Comparison of ENCODE assay signal across 15 cellular contexts in genomic region chr5:177024559-177024958, GRCh38. TPM values are rescaled to one million over a fixed set of nuclear protein-coding genes. Genes with fewer than 3 reads are reported as not detected.
A peak's percentile ranks its signal among the peaks of the same experiment; 100 is the strongest.
DNase-seq lines count a peak whose midpoint lies in the region; ATAC-seq, FAIRE-seq and TF ChIP-seq lines count a peak whose summit lies in the region.
"Had no signal": no experiment of that assay in that cellular context is flagged by ENCODE, and none has a peak within 500 bp of the region (broad histone marks: within the 10 kb centered on the region; RNA-seq: fewer than 3 reads in every experiment).

No MANE protein-coding gene starts in this region.

- peaks cover 37% of the 10 kb centered on the region for H3K36me3 Mint-ChIP-seq in CD8-positive, alpha-beta T cell
- H3K36me3 Mint-ChIP-seq in HFFc6 (ENCODE audit: low read depth): peaks cover 20% of the 10 kb centered on the region
- H3K36me3 Mint-ChIP-seq in natural killer cell treated with Interleukin-12 subunit alpha and Interleukin-12 subunit beta and Interleukin-15 and Interleukin-18, amount 100 ng/mL, for 72 hours: peaks cover 4% of the 10 kb centered on the region

- peaks cover 30% of the 10 kb centered on the region for H3K4me1 ChIP-seq in CD8-positive, alpha-beta T cell (ENCODE audit: insufficient read depth, low read length)
- H3K4me1 ChIP-seq in GM12878 (ENCODE audit: control insufficient read depth, insufficient read depth, low read length): peaks cover 6% of the 10 kb centered on the region

- DNase-seq in CD8-positive, alpha-beta T cell: no peak
- no peak for DNase-seq in HFFc6
- DNase-seq in GM12878 (ENCODE audit: low read depth, low spot score): no peak
- DNase-seq in natural killer cell treated with Interleukin-12 subunit alpha and Interleukin-12 subunit beta and Interleukin-15 and Interleukin-18, amount 100 ng/mL, for 72 hours (ENCODE audit: low spot score): no peak
- no peak for DNase-seq in NOMO-1 treated with DMSO at 0.1 percent for 48 hours (lab: John Stamatoyannopoulos, UW; ENCODE audit: unreplicated experiment)
- DNase-seq in NCI-H1092 treated with DMSO at 0.1 percent for 48 hours (lab: John Stamatoyannopoulos, UW): no peak
- no peak for DNase-seq in DMS53 (lab: John Stamatoyannopoulos, UW)
- DNase-seq: activated CD4-positive, CD25-positive, alpha-beta regulatory T cell; hippocampal formation; NCI-H146; NCI-H446 treated with DMSO at 0.1 percent for 48 hours had no signal

- in situ Hi-C loops in GM12878 (cut with MboI): no loop called here

- H4K20me1 ChIP-seq in GM12878 (ENCODE audit: control insufficient read depth, insufficient read depth): no peaks in the 10 kb centered on the region

- SMC1A ChIA-PET in GM12878 (lab: Charles Lee; ENCODE audit: uncharacterized antibody, unreplicated experiment): no interaction called here

- H2AFZ ChIP-seq in GM12878 (ENCODE audit: control insufficient read depth, low read depth, low read length): no peak overlapping the region

- 100% methylated on average over 1 of the region's 1 CpG for WGBS in GM12878 (ENCODE audit: insufficient coverage, insufficient replicate concordance, low lambda C conversion rate, missing lambda C conversion rate)

- peak overlapping the region; percentile 4 for H3K4me3 Mint-ChIP-seq in CD8-positive, alpha-beta T cell
- H3K4me3 Mint-ChIP-seq in HFFc6: peak overlapping the region; percentile 43
- peak overlapping the region; percentile 59 for H3K4me3 Mint-ChIP-seq in natural killer cell treated with Interleukin-12 subunit alpha and Interleukin-12 subunit beta and Interleukin-15 and Interleukin-18, amount 100 ng/mL, for 72 hours

- no peaks in the 10 kb centered on the region for H3K9me3 ChIP-seq in CD8-positive, alpha-beta T cell (ENCODE audit: low read length)
- no peaks in the 10 kb centered on the region; the same call in 2 of the 3 replicates for H3K9me3 ChIP-seq in GM12878 (replicated peaks; ENCODE audit: control insufficient read depth, insufficient read depth, low read length)
- H3K9me3 ChIP-seq: HAP-1 had no signal

- no peaks in the 10 kb centered on the region for H3K36me3 ChIP-seq in CD8-positive, alpha-beta T cell (ENCODE audit: insufficient read depth, low read length)
- H3K36me3 ChIP-seq in GM12878 (ENCODE audit: control insufficient read depth in 2 of 2, insufficient read depth in 2 of 2, low read length in 1 of 2): peaks cover 0 to 7% of the 10 kb centered on the region in 2 experiments; a peak in 2 of 4 replicates

- no peaks in the 10 kb centered on the region for H3K9me3 Mint-ChIP-seq in CD8-positive, alpha-beta T cell
- no peaks in the 10 kb centered on the region for H3K9me3 Mint-ChIP-seq in HFFc6
- H3K9me3 Mint-ChIP-seq in natural killer cell treated with Interleukin-12 subunit alpha and Interleukin-12 subunit beta and Interleukin-15 and Interleukin-18, amount 100 ng/mL, for 72 hours: no peaks in the 10 kb centered on the region

- H3K27me3 Mint-ChIP-seq in CD8-positive, alpha-beta T cell (ENCODE audit: low read depth): no peaks in the 10 kb centered on the region
- peaks cover 2% of the 10 kb centered on the region; the same call in 1 of the 2 replicates for H3K27me3 Mint-ChIP-seq in HFFc6 (ENCODE audit: insufficient read depth)
- H3K27me3 Mint-ChIP-seq in natural killer cell treated with Interleukin-12 subunit alpha and Interleukin-12 subunit beta and Interleukin-15 and Interleukin-18, amount 100 ng/mL, for 72 hours: no peaks in the 10 kb centered on the region

- H3K4me3 ChIP-seq in CD8-positive, alpha-beta T cell (ENCODE audit: low read depth, low read length): no peak overlapping the region
- 0 out of 2 replicates have a peak overlapping the region, but pooled peaks have one; percentile 1 for H3K4me3 ChIP-seq in GM12878
- H3K4me3 ChIP-seq: HAP-1 had no signal

- TF ChIP-seq POLR2A in GM12878 (IDR thresholded peaks at IDR 0.05; ENCODE audit: low read depth, low read length): no peak

- H3K4me2 ChIP-seq in GM12878 (ENCODE audit: control insufficient read depth, insufficient read depth): peak overlapping the region; percentile 74

- H3K9ac ChIP-seq in GM12878 (ENCODE audit: control insufficient read depth, insufficient read depth, low read length): no peak overlapping the region

- no peak for ATAC-seq in CD8-positive, alpha-beta T cell
- ATAC-seq in GM12878 (peak; percentile 10), HG03097 (IDR thresholded peaks at IDR 0.05; ENCODE audit: low FRiP score, unreplicated experiment) (no peak)
- ATAC-seq in natural killer cell treated with Interleukin-12 subunit alpha and Interleukin-12 subunit beta and Interleukin-15 and Interleukin-18, amount 100 ng/mL, for 72 hours: no peak

- no peak overlapping the region for H3K27ac ChIP-seq in CD8-positive, alpha-beta T cell (ENCODE audit: low read depth, low read length)
- H3K27ac ChIP-seq in GM12878 (ENCODE audit: control insufficient read depth, insufficient read depth): no peak overlapping the region
- H3K27ac ChIP-seq: C4-2B, HL-60 had no signal

- intact Hi-C loops in CD8-positive, alpha-beta T cell (cut with DNase I, micrococcal nuclease): no loop called here
- intact Hi-C loops in GM12878 (cut with micrococcal nuclease; ENCODE audit: unreplicated experiment): no loop called here

- TF ChIP-seq RAD21 in GM12878 (IDR thresholded peaks at IDR 0.05; ENCODE audit: insufficient read depth, low read depth, low read length): no peak

- peaks cover 40% of the 10 kb centered on the region for H3K4me1 Mint-ChIP-seq in CD8-positive, alpha-beta T cell (ENCODE audit: low read depth)
- peaks cover 35% of the 10 kb centered on the region for H3K4me1 Mint-ChIP-seq in HFFc6 (ENCODE audit: low read depth)
- peaks cover 27 to 38% of the 10 kb centered on the region in 2 donors for H3K4me1 Mint-ChIP-seq in natural killer cell treated with Interleukin-12 subunit alpha and Interleukin-12 subunit beta and Interleukin-15 and Interleukin-18, amount 100 ng/mL, for 72 hours (ENCODE audit: low read depth in 2 of 2)

- H3K79me2 ChIP-seq in GM12878 (ENCODE audit: control insufficient read depth, insufficient read depth, low read length): peaks cover 42% of the 10 kb centered on the region

- TF ChIP-seq EP300 in GM12878 (IDR thresholded peaks at IDR 0.05; ENCODE audit: borderline replicate concordance in 1 of 2, control insufficient read depth in 1 of 2, low read depth in 2 of 2, low read length in 2 of 2): no peak

- CTCF ChIA-PET in CD8-positive, alpha-beta T cell (lab: Charles Lee): interaction anchor here (0.6 kb wide), 1 partner anchor 615 kb away, joined by 3 read pairs; no protein-coding TSS in a partner anchor
- CTCF ChIA-PET in GM12878 (lab: Yijun Ruan, JAX): interaction anchor here (1.0 to 4.0 kb wide), 5 partner anchors 12 to 49 kb away, joined by 3 to 15 read pairs (median 4); no protein-coding TSS in a partner anchor

- H3K27ac Mint-ChIP-seq in CD8-positive, alpha-beta T cell: peak overlapping the region; percentile 65
- H3K27ac Mint-ChIP-seq in HFFc6: peak overlapping the region; percentile 27; the same call in 1 of the 2 replicates
- peak overlapping the region in 1 of 2 donors; percentile 10 for H3K27ac Mint-ChIP-seq in natural killer cell treated with Interleukin-12 subunit alpha and Interleukin-12 subunit beta and Interleukin-15 and Interleukin-18, amount 100 ng/mL, for 72 hours

- no peaks in the 10 kb centered on the region for H3K27me3 ChIP-seq in CD8-positive, alpha-beta T cell (ENCODE audit: insufficient read depth, low read length)
- H3K27me3 ChIP-seq in GM12878 (replicated peaks in 1 of 2; ENCODE audit: control insufficient read depth in 2 of 2, insufficient read depth in 2 of 2, low read length in 1 of 2): no peaks in the 10 kb centered on the region

- no peak for TF ChIP-seq CTCF in CD8-positive, alpha-beta T cell (IDR thresholded peaks at IDR 0.05)
- no peak for TF ChIP-seq CTCF in HFFc6 (IDR thresholded peaks at IDR 0.05)
- TF ChIP-seq CTCF in GM12878 (IDR thresholded peaks at IDR 0.05 in 2 of 3, conservative IDR thresholded peaks at IDR 0.05 in 1 of 3; ENCODE audit: control insufficient read depth in 2 of 3, extremely low read depth in 1 of 3, insufficient read depth in 1 of 3, low read depth in 3 of 3, low read length in 3 of 3): no peak

- TSS peak; percentile 42 for BruUV-seq in GM12878 (replicated peaks; lab: Mats Ljungman, UMichigan)

- FAIRE-seq in GM12878 (lab: Jason Lieb, UNC): no peak

- POLR2A ChIA-PET in CD8-positive, alpha-beta T cell (lab: Charles Lee): no interaction called here
- POLR2A ChIA-PET in GM12878 (lab: Charles Lee): interaction anchor here (0.7 kb wide), 1 partner anchor 377 kb away, joined by 4 read pairs; no protein-coding TSS in a partner anchor

- RAD21 ChIA-PET in GM12878 (lab: Charles Lee; ENCODE audit: unreplicated experiment): no interaction called here

RNA-seq across cellular contexts. Expression of gene ZNF346, which starts 2.1 kb away (rescaled TPM):
- 10 to 100 TPM; 11.5 to 14.9 TPM for total RNA-seq in CD8-positive, alpha-beta T cell
- total RNA-seq in HFFc6 (2021; fragmentation: NEBNext Ultra II Directional; extraction: Animal tissue kit (Norgen Biotek cat#: 25700)): 10 to 100 TPM; 11.2 to 15.1 (median 12.0) TPM
- 57.9 and 71.5 TPM in 2 replicates for total RNA-seq in GM12878 (2013; cell fraction: nucleolus; rRNA removed)
- total RNA-seq in GM12878 (2014; rRNA removed): 25.9 and 27.9 TPM in 2 replicates
- 21.6 and 22.9 TPM in 2 replicates for total RNA-seq in GM12878 (2014; rRNA removed; fragmentation: Illumina TruSeq; extraction: Trizol)
- total RNA-seq in GM12878 (2021): 18.4 and 25.1 TPM in 2 replicates
- polyA plus RNA-seq in GM12878 (2011; ENCODE audit: low read depth): 5.7 TPM
- polyA plus RNA-seq in GM12878 (2011; rRNA removed): 14.7 and 15.5 TPM in 2 replicates
- polyA plus RNA-seq in GM12878 (2011; cell fraction: cytosol; rRNA removed): 15.9 and 19.6 TPM in 2 replicates
- polyA plus RNA-seq in GM12878 (2011; cell fraction: nucleus; rRNA removed): 22.9 and 26.2 TPM in 2 replicates
- polyA plus RNA-seq in GM12878 (2012): 9.2 and 9.7 TPM in 2 replicates
- 17.5 and 24.8 TPM in 2 replicates for polyA plus RNA-seq in GM12878 (2014; fragmentation: Illumina TruSeq; extraction: Trizol)
- 1 to 10 TPM; 6.5 to 7.2 TPM for polyA plus RNA-seq in GM12878 (2014; fragmentation: Nextera tagmentation; extraction: Ambion mirVana)
- polyA plus RNA-seq in GM12878 (2014; rRNA removed): 23.2 and 23.5 TPM in 2 replicates
- polyA plus RNA-seq in GM12878 (2016; fragmentation: Nextera tagmentation; extraction: Ambion mirVana): 10 to 100 TPM; 26.5 to 30.2 TPM
- 16.1 and 24.6 TPM in 2 replicates for polyA minus RNA-seq in GM12878 (2011; rRNA and poly(A)+ RNA removed)
- polyA minus RNA-seq in GM12878 (2011; cell fraction: cytosol; rRNA and poly(A)+ RNA removed): 6.4 and 7.0 TPM in 2 replicates
- polyA minus RNA-seq in GM12878 (2011; cell fraction: nucleus; rRNA and poly(A)+ RNA removed): 10.4 and 22.3 TPM in 2 replicates
- 10 to 100 TPM; 23.5 to 46.9 TPM for total RNA-seq in natural killer cell treated with Interleukin-12 subunit alpha and Interleukin-12 subunit beta and Interleukin-15 and Interleukin-18, amount 100 ng/mL, for 72 hours

RNA-seq across cellular contexts. Expression of gene UIMC1, which starts 18.0 kb away (rescaled TPM):
- total RNA-seq in CD8-positive, alpha-beta T cell: 10 to 100 TPM; 48.4 to 52.8 TPM
- total RNA-seq in HFFc6 (2021; fragmentation: NEBNext Ultra II Directional; extraction: Animal tissue kit (Norgen Biotek cat#: 25700)): 10 to 100 TPM; 19.8 to 34.4 (median 23.6) TPM
- total RNA-seq in GM12878 (2013; cell fraction: nucleolus; rRNA removed): 123 and 126 TPM in 2 replicates
- total RNA-seq in GM12878 (2014; rRNA removed): 30.5 and 34.8 TPM in 2 replicates
- 48.7 and 49.3 TPM in 2 replicates for total RNA-seq in GM12878 (2014; rRNA removed; fragmentation: Illumina TruSeq; extraction: Trizol)
- 51.4 and 54.9 TPM in 2 replicates for total RNA-seq in GM12878 (2021)
- 26.1 TPM for polyA plus RNA-seq in GM12878 (2011; ENCODE audit: low read depth)
- polyA plus RNA-seq in GM12878 (2011; rRNA removed): 30.0 and 42.6 TPM in 2 replicates
- polyA plus RNA-seq in GM12878 (2011; cell fraction: cytosol; rRNA removed): 17.3 and 18.6 TPM in 2 replicates
- 46.6 and 55.7 TPM in 2 replicates for polyA plus RNA-seq in GM12878 (2011; cell fraction: nucleus; rRNA removed)
- 25.0 and 29.0 TPM in 2 replicates for polyA plus RNA-seq in GM12878 (2012)
- 45.3 and 50.9 TPM in 2 replicates for polyA plus RNA-seq in GM12878 (2014; fragmentation: Illumina TruSeq; extraction: Trizol)
- polyA plus RNA-seq in GM12878 (2014; fragmentation: Nextera tagmentation; extraction: Ambion mirVana): 10 to 100 TPM; 16.2 to 24.7 TPM
- polyA plus RNA-seq in GM12878 (2014; rRNA removed): 26.6 and 30.9 TPM in 2 replicates
- 10 to 100 TPM; 30.7 to 34.5 TPM for polyA plus RNA-seq in GM12878 (2016; fragmentation: Nextera tagmentation; extraction: Ambion mirVana)
- 26.8 and 44.6 TPM in 2 replicates for polyA minus RNA-seq in GM12878 (2011; rRNA and poly(A)+ RNA removed)
- 11.9 and 15.6 TPM in 2 replicates for polyA minus RNA-seq in GM12878 (2011; cell fraction: cytosol; rRNA and poly(A)+ RNA removed)
- polyA minus RNA-seq in GM12878 (2011; cell fraction: nucleus; rRNA and poly(A)+ RNA removed): 20.2 and 36.5 TPM in 2 replicates
- total RNA-seq in natural killer cell treated with Interleukin-12 subunit alpha and Interleukin-12 subunit beta and Interleukin-15 and Interleukin-18, amount 100 ng/mL, for 72 hours: 10 to 100 TPM; 41.3 to 74.9 TPM

Comparison
In these comparisons a context has a peak if more than half of its experiments do, and no peak if none do; other contexts are left out.
1. H3K4me3 Mint-ChIP-seq: peak in every context shown above with its lines; median percentile 59 in natural killer cell treated with Interleukin-12 subunit alpha and Interleukin-12 subunit beta and Interleukin-15 and Interleukin-18, amount 100 ng/mL, for 72 hours; 43 in HFFc6; 4 in CD8-positive, alpha-beta T cell.